ENCODE assay signal across 31 cellular contexts in the genomic region with DNA sequence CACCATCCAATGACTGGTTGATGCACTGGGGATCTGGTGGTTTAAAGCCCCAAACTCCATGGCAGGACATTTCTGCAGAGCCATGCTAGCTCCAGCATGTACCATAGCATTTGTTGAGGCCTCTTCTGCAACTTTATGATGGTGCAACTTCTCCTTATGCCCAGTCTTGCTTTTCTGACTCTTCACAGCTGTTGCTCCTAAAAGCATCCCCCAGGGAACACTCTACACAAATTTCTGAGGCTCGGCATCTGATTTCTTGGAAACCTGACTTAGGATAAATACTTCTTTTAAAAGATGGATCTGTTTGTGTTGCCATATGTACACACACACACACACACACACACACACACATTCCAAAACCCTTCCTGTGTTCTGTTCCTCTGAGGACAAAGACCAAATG.
"Had no signal": no experiment of that assay in that cellular context is flagged by ENCODE, and none has a peak within 500 bp of the region (broad histone marks: within the 10 kb centered on the region; RNA-seq: fewer than 3 reads in every experiment).

No MANE protein-coding gene starts in this region.

- H3K27ac ChIP-seq: adrenal gland, body of pancreas, cardiac muscle cell, colonic mucosa, epithelial cell of prostate, esophagus squamous epithelium, gastroesophageal sphincter had no signal

- H3K9me3 Mint-ChIP-seq: activated CD4-positive, alpha-beta memory T cell treated with anti-CD3 and anti-CD28 coated beads for 36 hours; activated naive CD4-positive, alpha-beta T cell treated with anti-CD3 and anti-CD28 coated beads, Interleukin-2, amount 50 U/mL, for 24 hours; activated naive CD8-positive, alpha-beta T cell treated with anti-CD3 and anti-CD28 coated beads for 36 hours had no signal

- H3K4me3 Mint-ChIP-seq: activated CD4-positive, alpha-beta memory T cell treated with anti-CD3 and anti-CD28 coated beads for 36 hours; activated CD4-positive, alpha-beta T cell treated with anti-CD3 and anti-CD28 coated beads for 36 hours; activated CD4-positive, alpha-beta T cell treated with anti-CD3 and anti-CD28 coated beads, Interleukin-2, amount 10 ng/mL, durations not matched to agents 24 days and 14 days; activated CD8-positive, alpha-beta memory T cell treated with anti-CD3 and anti-CD28 coated beads, Interleukin-2, amount 10 ng/mL, durations not matched to agents 7 days and 5 days; activated CD8-positive, alpha-beta T cell treated with anti-CD3 and anti-CD28 coated beads, Interleukin-2, amount 10 ng/mL, durations not matched to agents 7 days and 5 days; activated naive CD4-positive, alpha-beta T cell treated with anti-CD3 and anti-CD28 coated beads for 36 hours; activated naive CD4-positive, alpha-beta T cell treated with anti-CD3 and anti-CD28 coated beads, Interleukin-2, amount 50 U/mL, for 24 hours; activated naive CD8-positive, alpha-beta T cell treated with anti-CD3 and anti-CD28 coated beads for 36 hours; activated naive CD8-positive, alpha-beta T cell treated with anti-CD3 and anti-CD28 coated beads, Interleukin-2, amount 50 U/mL, for 24 hours; activated T-helper 1 cell treated with anti-CD3 and anti-CD28 coated beads, Interleukin-12 subunit alpha, Interleukin-12 subunit beta, Interleukin-2, Interleukin-4 antibody, amounts not matched to agents 30 ng/mL and 10 ng/mL and 1 ng/mL, durations not matched to agents 14 hours and 24 hours and 36 hours had no signal

- H3K36me3 Mint-ChIP-seq: activated CD4-positive, alpha-beta memory T cell treated with anti-CD3 and anti-CD28 coated beads for 36 hours; activated CD8-positive, alpha-beta memory T cell treated with anti-CD3 and anti-CD28 coated beads, Interleukin-2, amount 10 ng/mL, durations not matched to agents 7 days and 5 days; activated naive CD4-positive, alpha-beta T cell treated with anti-CD3 and anti-CD28 coated beads, Interleukin-2, amount 50 U/mL, for 24 hours; activated naive CD8-positive, alpha-beta T cell treated with anti-CD3 and anti-CD28 coated beads for 36 hours had no signal

- DNase-seq: activated CD4-positive, alpha-beta memory T cell treated with anti-CD3 and anti-CD28 coated beads for 36 hours; activated CD4-positive, alpha-beta T cell treated with anti-CD3 and anti-CD28 coated beads for 36 hours; activated CD4-positive, alpha-beta T cell treated with anti-CD3 and anti-CD28 coated beads, Interleukin-2, amount 10 ng/mL, durations not matched to agents 24 days and 14 days; activated CD4-positive, CD25-positive, alpha-beta regulatory T cell; activated CD4-positive, CD25-positive, alpha-beta regulatory T cell treated with anti-CD3 and anti-CD28 coated beads, Interleukin-2, amount 50 U/mL, for 72 hours; activated CD8-positive, alpha-beta memory T cell treated with anti-CD3 and anti-CD28 coated beads, Interleukin-2, amount 10 ng/mL, durations not matched to agents 7 days and 5 days; activated CD8-positive, alpha-beta memory T cell treated with anti-CD3 and anti-CD28 coated beads, Interleukin-2, amount 50 U/mL, for 4 hours; activated CD8-positive, alpha-beta T cell treated with anti-CD3 and anti-CD28 coated beads, Interleukin-2, amount 10 ng/mL, durations not matched to agents 7 days and 5 days; activated effector memory CD4-positive, alpha-beta T cell treated with anti-CD3 and anti-CD28 coated beads, Interleukin-2, amount 50 U/mL, for 16 hours; activated naive CD4-positive, alpha-beta T cell treated with anti-CD3 and anti-CD28 coated beads for 36 hours; activated naive CD8-positive, alpha-beta T cell treated with anti-CD3 and anti-CD28 coated beads for 36 hours; activated naive CD8-positive, alpha-beta T cell treated with anti-CD3 and anti-CD28 coated beads, Interleukin-2, amount 50 U/mL, for 24 hours; activated T-cell treated with anti-CD3 and anti-CD28 coated beads, Interleukin-2, amount 50 U/mL, for 1 hour; activated T-cell treated with anti-CD3 and anti-CD28 coated beads, Interleukin-2, amount 50 U/mL, for 48 hours; amygdala; aorta; body of pancreas; central memory CD4-positive, alpha-beta T cell; cerebellar nuclear complex; colonic mucosa; effector CD8-positive, alpha-beta T cell; esophagus squamous epithelium; foreskin melanocyte; T-helper 2 cell had no signal

- H3K27ac Mint-ChIP-seq: activated CD4-positive, alpha-beta memory T cell treated with anti-CD3 and anti-CD28 coated beads for 36 hours; activated CD4-positive, alpha-beta T cell treated with anti-CD3 and anti-CD28 coated beads for 36 hours; activated CD4-positive, alpha-beta T cell treated with anti-CD3 and anti-CD28 coated beads, Interleukin-2, amount 10 ng/mL, durations not matched to agents 24 days and 14 days; activated CD8-positive, alpha-beta memory T cell treated with anti-CD3 and anti-CD28 coated beads, Interleukin-2, amount 10 ng/mL, durations not matched to agents 7 days and 5 days; activated CD8-positive, alpha-beta T cell treated with anti-CD3 and anti-CD28 coated beads, Interleukin-2, amount 10 ng/mL, durations not matched to agents 7 days and 5 days; activated naive CD4-positive, alpha-beta T cell treated with anti-CD3 and anti-CD28 coated beads for 36 hours; activated naive CD4-positive, alpha-beta T cell treated with anti-CD3 and anti-CD28 coated beads, Interleukin-2, amount 50 U/mL, for 24 hours; activated naive CD8-positive, alpha-beta T cell treated with anti-CD3 and anti-CD28 coated beads for 36 hours; activated naive CD8-positive, alpha-beta T cell treated with anti-CD3 and anti-CD28 coated beads, Interleukin-2, amount 50 U/mL, for 24 hours; activated T-helper 1 cell treated with anti-CD3 and anti-CD28 coated beads, Interleukin-12 subunit alpha, Interleukin-12 subunit beta, Interleukin-2, Interleukin-4 antibody, amounts not matched to agents 30 ng/mL and 10 ng/mL and 1 ng/mL, durations not matched to agents 14 hours and 24 hours and 36 hours; activated T-helper 2 cell treated with anti-CD3 and anti-CD28 coated beads, Interferon-gamma antibody, Interleukin-2, Interleukin-4, amounts not matched to agents 10 μg/mL and 5 μg/mL and 100 μg/mL, durations not matched to agents 14 hours and 24 hours and 36 hours had no signal

- H3K27me3 Mint-ChIP-seq: activated CD4-positive, alpha-beta memory T cell treated with anti-CD3 and anti-CD28 coated beads for 36 hours; activated CD4-positive, alpha-beta T cell treated with anti-CD3 and anti-CD28 coated beads for 36 hours; activated CD4-positive, alpha-beta T cell treated with anti-CD3 and anti-CD28 coated beads, Interleukin-2, amount 10 ng/mL, durations not matched to agents 24 days and 14 days; activated CD8-positive, alpha-beta memory T cell treated with anti-CD3 and anti-CD28 coated beads, Interleukin-2, amount 10 ng/mL, durations not matched to agents 7 days and 5 days; activated naive CD4-positive, alpha-beta T cell treated with anti-CD3 and anti-CD28 coated beads, Interleukin-2, amount 50 U/mL, for 24 hours; activated naive CD8-positive, alpha-beta T cell treated with anti-CD3 and anti-CD28 coated beads for 36 hours had no signal

- ATAC-seq: activated CD4-positive, alpha-beta T cell treated with anti-CD3 and anti-CD28 coated beads for 36 hours; activated CD8-positive, alpha-beta memory T cell treated with anti-CD3 and anti-CD28 coated beads, Interleukin-2, amount 10 ng/mL, durations not matched to agents 7 days and 5 days; activated CD8-positive, alpha-beta T cell treated with anti-CD3 and anti-CD28 coated beads, Interleukin-2, amount 10 ng/mL, durations not matched to agents 7 days and 5 days; activated naive CD8-positive, alpha-beta T cell treated with anti-CD3 and anti-CD28 coated beads, Interleukin-2, amount 50 U/mL, for 24 hours; body of pancreas; gastroesophageal sphincter had no signal

- H3K36me3 ChIP-seq: adrenal gland, cardiac muscle cell, colonic mucosa, esophagus squamous epithelium, gastroesophageal sphincter had no signal

- H3K9me3 ChIP-seq: adrenal gland, body of pancreas, colonic mucosa, gastroesophageal sphincter had no signal

- H3K4me1 Mint-ChIP-seq: activated CD4-positive, alpha-beta T cell treated with anti-CD3 and anti-CD28 coated beads for 36 hours; activated CD4-positive, alpha-beta T cell treated with anti-CD3 and anti-CD28 coated beads, Interleukin-2, amount 10 ng/mL, durations not matched to agents 24 days and 14 days; activated CD8-positive, alpha-beta memory T cell treated with anti-CD3 and anti-CD28 coated beads, Interleukin-2, amount 10 ng/mL, durations not matched to agents 7 days and 5 days; activated naive CD4-positive, alpha-beta T cell treated with anti-CD3 and anti-CD28 coated beads, Interleukin-2, amount 50 U/mL, for 24 hours; activated naive CD8-positive, alpha-beta T cell treated with anti-CD3 and anti-CD28 coated beads for 36 hours; activated naive CD8-positive, alpha-beta T cell treated with anti-CD3 and anti-CD28 coated beads, Interleukin-2, amount 50 U/mL, for 24 hours had no signal

- H3K4me1 ChIP-seq: adrenal gland, body of pancreas, colonic mucosa had no signal

- H3K27me3 ChIP-seq: adrenal gland, body of pancreas, cardiac muscle cell, colonic mucosa, esophagus squamous epithelium, gastroesophageal sphincter had no signal

- H3K4me3 ChIP-seq: adrenal gland, body of pancreas, cardiac muscle cell, colonic mucosa, esophagus squamous epithelium, gastroesophageal sphincter had no signal
